8 cellular contexts compared by ENCODE assay signal in genomic region chr15:92654662-92655061, GRCh38. TPM values are rescaled to one million over a fixed set of nuclear protein-coding genes. Genes with fewer than 3 reads are reported as not detected.
DNase-seq lines count a peak whose midpoint lies in the region; TF ChIP-seq lines count a peak whose summit lies in the region.

No MANE protein-coding gene starts in this region.

- no peak overlapping the region for H3K27ac ChIP-seq in CD4-positive, alpha-beta memory T cell (ENCODE audit: low read depth, low read length)
- H3K27ac ChIP-seq in coronary artery: no peak overlapping the region
- H3K27ac ChIP-seq in ovary: no peak overlapping the region

- TF ChIP-seq POLR2A in ovary (IDR thresholded peaks at IDR 0.05): no peak

- H3K4me1 ChIP-seq in CD4-positive, alpha-beta memory T cell (ENCODE audit: insufficient read depth, low read length): peaks cover 5% of the 10 kb centered on the region
- H3K4me1 ChIP-seq in HAP-1 (peaks cover 22% of the 10 kb centered on the region), ovary (ENCODE audit: insufficient read depth) (peaks cover 11% of the 10 kb centered on the region)

- no peaks in the 10 kb centered on the region for H3K9me3 ChIP-seq in CD4-positive, alpha-beta memory T cell (ENCODE audit: control insufficient read depth in 1 of 2, low read length in 2 of 2)
- H3K9me3 ChIP-seq in HAP-1: no peaks in the 10 kb centered on the region
- H3K9me3 ChIP-seq in ovary: no peaks in the 10 kb centered on the region

- no peak for DNase-seq in CD4-positive, alpha-beta memory T cell
- DNase-seq in HAP-1 (ENCODE audit: low spot score in 2 of 2) (no peak), coronary artery (ENCODE audit: low spot score) (no peak), ovary (no peak), activated gamma-delta T cell treated with Interleukin-2 at 50 U/mL for 16 hours (no peak), DMS 273 treated with DMSO at 0.1 percent for 48 hours (lab: John Stamatoyannopoulos, UW) (no peak), superior temporal gyrus (ENCODE audit: extremely low spot score) (no peak), epidermal melanocyte (ENCODE audit: insufficient read length, low spot score) (no peak)

- CTCF ChIA-PET in CD4-positive, alpha-beta memory T cell (lab: Charles Lee; ENCODE audit: partially characterized antibody): no interaction called here

- H3K36me3 ChIP-seq in CD4-positive, alpha-beta memory T cell (ENCODE audit: insufficient read depth, low read length): no peaks in the 10 kb centered on the region
- no peaks in the 10 kb centered on the region for H3K36me3 ChIP-seq in HAP-1 (replicated peaks)
- H3K36me3 ChIP-seq in ovary: no peaks in the 10 kb centered on the region

- no peak for TF ChIP-seq EP300 in ovary (IDR thresholded peaks at IDR 0.05)

- in situ Hi-C loops in HAP-1 (cut with MboI; ENCODE audit: low sequenced_read_pairs): no loop called here

- H3K4me3 Mint-ChIP-seq in CD4-positive, alpha-beta memory T cell: peak overlapping the region in 6 of 8 donors; percentile 8 to 61 (median 52)

- peaks cover 2 to 13% (median 6%) of the 10 kb centered on the region in 4 donors for H3K4me1 Mint-ChIP-seq in CD4-positive, alpha-beta memory T cell

- no peaks in the 10 kb centered on the region for H3K36me3 Mint-ChIP-seq in CD4-positive, alpha-beta memory T cell

- peaks cover 31 to 32% of the 10 kb centered on the region in 2 donors for H3K27me3 Mint-ChIP-seq in CD4-positive, alpha-beta memory T cell

- H3K9me3 Mint-ChIP-seq in CD4-positive, alpha-beta memory T cell: peaks cover 0 to 4% (median 2%) of the 10 kb centered on the region in 8 donors

- H3K27ac Mint-ChIP-seq in CD4-positive, alpha-beta memory T cell: no peak overlapping the region

- H3K27me3 ChIP-seq in CD4-positive, alpha-beta memory T cell (ENCODE audit: insufficient read depth, low read length): no peaks in the 10 kb centered on the region
- H3K27me3 ChIP-seq in HAP-1 (ENCODE audit: low read depth) (no peaks in the 10 kb centered on the region), ovary (no peaks in the 10 kb centered on the region)

- WGBS in ovary, 3 donors: 63 to 75% (median 74%) methylated on average over 7 of the region's 7 CpGs

- POLR2A ChIA-PET in CD4-positive, alpha-beta memory T cell (lab: Charles Lee; ENCODE audit: partially characterized antibody): no interaction called here

- intact Hi-C loops in CD4-positive, alpha-beta memory T cell (cut with micrococcal nuclease): no loop called here
- intact Hi-C loops in ovary (cut with DNase I): no loop called here

- no peak for TF ChIP-seq CTCF in coronary artery (IDR thresholded peaks at IDR 0.05)
- TF ChIP-seq CTCF in ovary (IDR thresholded peaks at IDR 0.05): no peak

- H3K4me3 ChIP-seq in CD4-positive, alpha-beta memory T cell (ENCODE audit: low read length in 2 of 2): no peak overlapping the region
- peak overlapping the region; percentile 39 for H3K4me3 ChIP-seq in HAP-1
- H3K4me3 ChIP-seq in coronary artery: peak overlapping the region; percentile 82
- H3K4me3 ChIP-seq in ovary: peak overlapping the region; percentile 47

RNA-seq across cellular contexts. Expression of gene FAM174B, which starts 0.9 kb away (rescaled TPM):
- 1 to 10 TPM; 6.6 to 8.3 TPM for total RNA-seq in CD4-positive, alpha-beta memory T cell
- polyA plus RNA-seq in CD4-positive, alpha-beta memory T cell: 1 to 10 TPM; 2.4 to 3.3 TPM
- total RNA-seq in ovary: 10 to 100 TPM in 6 of 7 donors, 1 to 10 TPM in 1; 2.5 to 31.5 (median 15.4) TPM
- 10 to 100 TPM; 11.8 to 15.5 TPM for polyA plus RNA-seq in ovary

Comparison
In these comparisons a context has a peak if more than half of its experiments do, and no peak if none do; other contexts are left out.
1. H3K4me3 ChIP-seq: peak in HAP-1 (single experiment), coronary artery (single experiment) and ovary (single experiment); none in CD4-positive, alpha-beta memory T cell (0 of 2).